ENCODE assay signal across 27 cellular contexts in genomic region chr9:97437151-97437550, GRCh38.
"Had no signal": no experiment of that assay in that cellular context is flagged by ENCODE, and none has a peak within 500 bp of the region (broad histone marks: within the 10 kb centered on the region; RNA-seq: fewer than 3 reads in every experiment).

No MANE protein-coding gene starts in this region.

- H3K4me3 ChIP-seq: esophagus squamous epithelium, gastrocnemius medialis, neural progenitor cell, spleen, suprapubic skin, tibial nerve had no signal

- H3K9me3 ChIP-seq: esophagus squamous epithelium, gastrocnemius medialis, spleen, suprapubic skin, tibial nerve had no signal

- DNase-seq: activated CD4-positive, alpha-beta memory T cell treated with anti-CD3 and anti-CD28 coated beads for 36 hours; activated CD4-positive, alpha-beta T cell treated with anti-CD3 and anti-CD28 coated beads, Interleukin-2, amount 10 ng/mL, durations not matched to agents 24 days and 14 days; activated CD4-positive, CD25-positive, alpha-beta regulatory T cell treated with anti-CD3 and anti-CD28 coated beads, Interleukin-2, amount 50 U/mL, for 72 hours; activated CD8-positive, alpha-beta memory T cell treated with anti-CD3 and anti-CD28 coated beads, Interleukin-2, amount 50 U/mL, for 4 hours; activated gamma-delta T cell treated with Interleukin-2 at 50 U/mL for 16 hours; activated naive CD4-positive, alpha-beta T cell treated with anti-CD3 and anti-CD28 coated beads, Interleukin-2, amount 50 U/mL, for 16 hours; activated T-cell treated with anti-CD3 and anti-CD28 coated beads, Interleukin-2, amount 50 U/mL, for 24 hours; amniotic stem cell; central memory CD4-positive, alpha-beta T cell; esophagus squamous epithelium; gastrocnemius medialis; glutamatergic neuron; hippocampal formation; immature natural killer cell; kidney; midbrain; naive thymus-derived CD8-positive, alpha-beta T cell; right cardiac atrium; spleen; stimulated activated naive CD4-positive, alpha-beta T cell; T1000 had no signal

- H3K27me3 ChIP-seq: esophagus squamous epithelium, gastrocnemius medialis, neural progenitor cell, spleen, suprapubic skin, tibial nerve had no signal

- H3K4me3 Mint-ChIP-seq: activated CD4-positive, alpha-beta memory T cell treated with anti-CD3 and anti-CD28 coated beads for 36 hours; activated CD4-positive, alpha-beta T cell treated with anti-CD3 and anti-CD28 coated beads, Interleukin-2, amount 10 ng/mL, durations not matched to agents 24 days and 14 days; activated T-cell treated with anti-CD3 and anti-CD28 coated beads, Interleukin-2, amount 50 U/mL, for 24 hours; activated T-helper 17 cell treated with anti-CD3 and anti-CD28 coated beads, Interleukin-2, amount 50 U/mL, for 72 hours; dendritic cell treated with granulocyte-macrophage colony-stimulating factor and Interleukin-4, amounts not matched to agents 40 ng/mL and 50 ng/mL, for 4 days; immature natural killer cell; naive thymus-derived CD8-positive, alpha-beta T cell; neural progenitor cell; T-helper 1 cell treated with Interleukin-12 subunit alpha and Interleukin-12 subunit beta and Interleukin-4 antibody, amounts not matched to agents 30 μg/mL and 1 μg/mL, for 36 hours had no signal

- H3K36me3 ChIP-seq: neural progenitor cell had no signal

- H3K36me3 Mint-ChIP-seq: neural progenitor cell had no signal

- H3K27ac ChIP-seq: esophagus squamous epithelium, gastrocnemius medialis, neural progenitor cell, spleen, suprapubic skin, tibial nerve had no signal

- H3K4me1 ChIP-seq: gastrocnemius medialis, spleen, tibial nerve had no signal

- H3K4me2 ChIP-seq: neural progenitor cell had no signal

- H3K4me1 Mint-ChIP-seq: activated T-helper 17 cell treated with anti-CD3 and anti-CD28 coated beads, Interleukin-2, amount 50 U/mL, for 72 hours; immature natural killer cell; naive thymus-derived CD8-positive, alpha-beta T cell had no signal

- H3K27me3 Mint-ChIP-seq: activated CD4-positive, alpha-beta memory T cell treated with anti-CD3 and anti-CD28 coated beads for 36 hours; activated CD4-positive, alpha-beta T cell treated with anti-CD3 and anti-CD28 coated beads, Interleukin-2, amount 10 ng/mL, durations not matched to agents 24 days and 14 days; activated T-cell treated with anti-CD3 and anti-CD28 coated beads, Interleukin-2, amount 50 U/mL, for 24 hours; activated T-helper 17 cell treated with anti-CD3 and anti-CD28 coated beads, Interleukin-2, amount 50 U/mL, for 72 hours; dendritic cell treated with granulocyte-macrophage colony-stimulating factor and Interleukin-4, amounts not matched to agents 40 ng/mL and 50 ng/mL, for 4 days; naive thymus-derived CD8-positive, alpha-beta T cell had no signal

- H2AFZ ChIP-seq: neural progenitor cell had no signal

- H3K9ac ChIP-seq: neural progenitor cell had no signal

- ATAC-seq: activated T-helper 17 cell treated with anti-CD3 and anti-CD28 coated beads, Interleukin-2, amount 50 U/mL, for 72 hours; gastrocnemius medialis; naive thymus-derived CD8-positive, alpha-beta T cell; right cardiac atrium had no signal

- H3K9me3 Mint-ChIP-seq: activated CD4-positive, alpha-beta memory T cell treated with anti-CD3 and anti-CD28 coated beads for 36 hours; activated CD4-positive, alpha-beta T cell treated with anti-CD3 and anti-CD28 coated beads, Interleukin-2, amount 10 ng/mL, durations not matched to agents 24 days and 14 days; activated T-cell treated with anti-CD3 and anti-CD28 coated beads, Interleukin-2, amount 50 U/mL, for 24 hours; activated T-helper 17 cell treated with anti-CD3 and anti-CD28 coated beads, Interleukin-2, amount 50 U/mL, for 72 hours; dendritic cell treated with granulocyte-macrophage colony-stimulating factor and Interleukin-4, amounts not matched to agents 40 ng/mL and 50 ng/mL, for 4 days; immature natural killer cell; naive thymus-derived CD8-positive, alpha-beta T cell; neural progenitor cell; T-helper 1 cell treated with Interleukin-12 subunit alpha and Interleukin-12 subunit beta and Interleukin-4 antibody, amounts not matched to agents 30 μg/mL and 1 μg/mL, for 36 hours had no signal
